Comparison of ENCODE assay signal across 17 cellular contexts in genomic region chr14:24938593-24938992, GRCh38.
"Had no signal": no experiment of that assay in that cellular context is flagged by ENCODE, and none has a peak within 500 bp of the region (broad histone marks: within the 10 kb centered on the region; RNA-seq: fewer than 3 reads in every experiment).

No MANE protein-coding gene starts in this region.

- H3K36me3 Mint-ChIP-seq: natural killer cell treated with Interleukin-12 subunit alpha and Interleukin-12 subunit beta and Interleukin-15 and Interleukin-18, amount 100 ng/mL, for 72 hours had no signal

- H3K4me1 Mint-ChIP-seq: central memory CD8-positive, alpha-beta T cell had no signal

- H3K27ac Mint-ChIP-seq: activated T-helper 2 cell treated with anti-CD3 and anti-CD28 coated beads, Interferon-gamma antibody, Interleukin-2, Interleukin-4, amounts not matched to agents 10 μg/mL and 5 μg/mL and 100 μg/mL, durations not matched to agents 14 hours and 24 hours and 36 hours; endodermal cell; natural killer cell treated with Interleukin-12 subunit alpha and Interleukin-12 subunit beta and Interleukin-15 and Interleukin-18, amount 100 ng/mL, for 72 hours; T-helper 2 cell treated with Interferon-gamma antibody and Interleukin-4, amounts not matched to agents 5 μg/mL and 100 μg/mL, for 36 hours had no signal

- ATAC-seq: activated CD4-positive, CD25-positive, alpha-beta regulatory T cell treated with anti-CD3 and anti-CD28 coated beads, Interleukin-2, amount 50 U/mL, for 24 hours; body of pancreas; natural killer cell treated with Interleukin-12 subunit alpha and Interleukin-12 subunit beta and Interleukin-15 and Interleukin-18, amount 100 ng/mL, for 72 hours; stimulated activated naive CD8-positive, alpha-beta T cell treated with anti-CD3 and anti-CD28 coated beads, Interleukin-15, Interleukin-2, amounts not matched to agents 100 U/mL and 50 U/mL, for 24 hours; upper lobe of right lung had no signal

- H3K36me3 ChIP-seq: adrenal gland, ovary, sigmoid colon, upper lobe of right lung had no signal

- H3K4me3 ChIP-seq: adrenal gland, body of pancreas, ovary, sigmoid colon, upper lobe of right lung had no signal

- H3K27me3 ChIP-seq: adrenal gland, body of pancreas, ovary, sigmoid colon, upper lobe of right lung had no signal

- H3K27ac ChIP-seq: adrenal gland, body of pancreas, ovary, sigmoid colon, upper lobe of right lung had no signal

- H3K4me1 ChIP-seq: adrenal gland, upper lobe of right lung had no signal

- H3K4me3 Mint-ChIP-seq: central memory CD8-positive, alpha-beta T cell; endodermal cell; natural killer cell treated with Interleukin-12 subunit alpha and Interleukin-12 subunit beta and Interleukin-15 and Interleukin-18, amount 100 ng/mL, for 72 hours; T-helper 2 cell treated with Interferon-gamma antibody and Interleukin-4, amounts not matched to agents 5 μg/mL and 100 μg/mL, for 36 hours had no signal

- DNase-seq: activated naive CD4-positive, alpha-beta T cell treated with anti-CD3 and anti-CD28 coated beads, Interleukin-2, amount 50 U/mL, for 16 hours; adrenal gland; body of pancreas; dermis blood vessel endothelial cell; endodermal cell; erythroblast; ovary; sigmoid colon; stimulated activated CD4-positive, alpha-beta T cell treated with anti-CD3 and anti-CD28 coated beads, Interleukin-4, amount 100 ng/mL, for 1 hour; stimulated activated CD8-positive, alpha-beta memory T cell treated with anti-CD3 and anti-CD28 coated beads, Interleukin-4, amount 100 ng/mL, for 48 hours; stimulated activated naive CD8-positive, alpha-beta T cell treated with anti-CD3 and anti-CD28 coated beads, Interleukin-15, Interleukin-2, amounts not matched to agents 100 U/mL and 50 U/mL, for 24 hours; upper lobe of right lung had no signal

- H3K9me3 Mint-ChIP-seq: activated T-helper 2 cell treated with anti-CD3 and anti-CD28 coated beads, Interferon-gamma antibody, Interleukin-2, Interleukin-4, amounts not matched to agents 10 μg/mL and 5 μg/mL and 100 μg/mL, durations not matched to agents 14 hours and 24 hours and 36 hours; central memory CD8-positive, alpha-beta T cell; endodermal cell; natural killer cell treated with Interleukin-12 subunit alpha and Interleukin-12 subunit beta and Interleukin-15 and Interleukin-18, amount 100 ng/mL, for 72 hours; T-helper 2 cell treated with Interferon-gamma antibody and Interleukin-4, amounts not matched to agents 5 μg/mL and 100 μg/mL, for 36 hours had no signal

- H3K9me3 ChIP-seq: adrenal gland, body of pancreas, ovary, sigmoid colon, upper lobe of right lung had no signal
